In genomic region chr10:102588875-102589274, GRCh38 we compare ENCODE assay signal across 34 cellular contexts.
"Had no signal": no experiment of that assay in that cellular context is flagged by ENCODE, and none has a peak within 500 bp of the region (broad histone marks: within the 10 kb centered on the region; RNA-seq: fewer than 3 reads in every experiment).

No MANE protein-coding gene starts in this region.

- H3K4me3 ChIP-seq: MG63 had no signal

- H3K27ac ChIP-seq: KMS-11 had no signal

- H3K36me3 ChIP-seq: MG63 had no signal

- H3K9me3 ChIP-seq: MG63 had no signal

- H3K27me3 ChIP-seq: MG63 had no signal

- DNase-seq: Karpas-422, Kasumi-1, MG63, MM.1S, MV-4-11, NCI-H1048, NCI-H1092, NCI-H1092 treated with DMSO at 0.1 percent for 48 hours, NCI-H1105, NCI-H1105 treated with DMSO at 0.1 percent for 48 hours, NCI-H1417, NCI-H1417 treated with DMSO at 0.1 percent for 48 hours, NCI-H1436, NCI-H1436 treated with DMSO at 0.1 percent for 48 hours, NCI-H146, NCI-H1694, NCI-H1694 treated with DMSO at 0.1 percent for 48 hours, NCI-H187, NCI-H187 treated with DMSO at 0.1 percent for 48 hours, NCI-H1930, NCI-H2029, NCI-H2029 treated with DMSO at 0.1 percent for 48 hours, NCI-H2081, NCI-H2081 treated with DMSO at 0.1 percent for 48 hours, NCI-H2107, NCI-H2171, NCI-H2171 treated with DMSO at 0.1 percent for 48 hours, NCI-H2227 treated with DMSO at 0.1 percent for 48 hours, NCI-H226, NCI-H345, NCI-H446, NCI-H446 treated with DMSO at 0.1 percent for 48 hours, NCI-H510A had no signal
